In genomic region chr19:40089462-40089861, GRCh38 we compare ENCODE assay signal across 8 cellular contexts. TPM values are rescaled to one million over a fixed set of nuclear protein-coding genes. Genes with fewer than 3 reads are reported as not detected.
DNase-seq lines count a peak whose midpoint lies in the region; ATAC-seq and TF ChIP-seq lines count a peak whose summit lies in the region.

No MANE protein-coding gene starts in this region.

- no peak for TF ChIP-seq RAD21 in liver (IDR thresholded peaks at IDR 0.05)

- H3K27me3 Mint-ChIP-seq in activated naive CD4-positive, alpha-beta T cell treated with anti-CD3 and anti-CD28 coated beads, Interleukin-2, amount 10 ng/mL, durations not matched to agents 7 days and 5 days, result no peaks in the 10 kb centered on the region

- intact Hi-C loops in vagina (cut with DNase I), result no loop called here

- no peak for DNase-seq in activated naive CD4-positive, alpha-beta T cell treated with anti-CD3 and anti-CD28 coated beads, Interleukin-2, amount 10 ng/mL, durations not matched to agents 7 days and 5 days
- no peak for DNase-seq in activated naive CD4-positive, alpha-beta T cell (lab: John Stamatoyannopoulos, UW)
- DNase-seq in brain microvascular endothelial cell, result peak; percentile 6
- no peak for DNase-seq in vagina (ENCODE audit: extremely low spot score in 2 of 2)
- no peak for DNase-seq in NCI-H1092 treated with DMSO at 0.1 percent for 48 hours (lab: John Stamatoyannopoulos, UW)

- H3K4me1 ChIP-seq in liver (ENCODE audit: control insufficient read depth in 4 of 4, insufficient read depth in 4 of 4, low read length in 3 of 4) (peaks cover 2 to 12% (median 10%) of the 10 kb centered on the region in 4 donors), vagina (peaks cover 19% of the 10 kb centered on the region)

- CTCF ChIA-PET in activated naive CD4-positive, alpha-beta T cell treated with anti-CD3 and anti-CD28 coated beads, Interleukin-2, amount 10 ng/mL, durations not matched to agents 7 days and 5 days (lab: Charles Lee), result interaction anchor here (1.2 kb wide), 1 partner anchor 119 kb away, joined by 4 read pairs; no protein-coding TSS in a partner anchor

- 67% methylated on average over 4 of the region's 4 CpGs for WGBS in liver

- TF ChIP-seq CTCF in brain microvascular endothelial cell (IDR thresholded peaks at IDR 0.05; ENCODE audit: low read depth, low read length, missing control alignments) (no peak), liver (IDR thresholded peaks at IDR 0.05; ENCODE audit: low read depth, low read length, missing input control) (no peak), vagina (IDR thresholded peaks at IDR 0.05) (no peak)

- in situ Hi-C loops in brain microvascular endothelial cell (cut with HindIII; ENCODE audit: low pct_ligation_motif_present, low sequenced_read_pairs), result no loop called here

- TF ChIP-seq POLR2A in vagina (IDR thresholded peaks at IDR 0.05), result no peak

- H3K4me3 ChIP-seq in brain microvascular endothelial cell (ENCODE audit: low read depth, low read length) (peak overlapping the region; percentile 92), liver (ENCODE audit: low read depth in 1 of 3, low read length in 3 of 3) (peak overlapping the region; percentile 63 to 98 (median 93)), vagina (peak overlapping the region; percentile 66 to 93)

- H3K36me3 ChIP-seq in brain microvascular endothelial cell (replicated peaks) (no peaks in the 10 kb centered on the region), liver (ENCODE audit: control insufficient read depth in 4 of 4, insufficient read depth in 3 of 4, low read depth in 1 of 4, low read length in 3 of 4) (no peaks in the 10 kb centered on the region), vagina (peaks cover 0 to 3% of the 10 kb centered on the region in 2 donors)

- ATAC-seq in GM18511 (IDR thresholded peaks at IDR 0.05; ENCODE audit: unreplicated experiment) (no peak), HG03565 (IDR thresholded peaks at IDR 0.05; ENCODE audit: unreplicated experiment) (no peak)

- H3K27me3 ChIP-seq in brain microvascular endothelial cell (replicated peaks) (no peaks in the 10 kb centered on the region), liver (ENCODE audit: control insufficient read depth in 4 of 4, insufficient read depth in 4 of 4, low read length in 3 of 4) (no peaks in the 10 kb centered on the region), vagina (no peaks in the 10 kb centered on the region)

- peaks cover 37% of the 10 kb centered on the region for H3K36me3 Mint-ChIP-seq in activated naive CD4-positive, alpha-beta T cell treated with anti-CD3 and anti-CD28 coated beads, Interleukin-2, amount 10 ng/mL, durations not matched to agents 7 days and 5 days

- H3K27ac Mint-ChIP-seq in activated naive CD4-positive, alpha-beta T cell treated with anti-CD3 and anti-CD28 coated beads, Interleukin-2, amount 10 ng/mL, durations not matched to agents 7 days and 5 days, result peak overlapping the region; percentile 99

- H3K9me3 ChIP-seq in liver (ENCODE audit: control insufficient read depth in 4 of 4, low read length in 3 of 4) (no peaks in the 10 kb centered on the region), vagina (no peaks in the 10 kb centered on the region)

- peaks cover 7% of the 10 kb centered on the region for H3K9me3 Mint-ChIP-seq in activated naive CD4-positive, alpha-beta T cell treated with anti-CD3 and anti-CD28 coated beads, Interleukin-2, amount 10 ng/mL, durations not matched to agents 7 days and 5 days

- H3K4me1 Mint-ChIP-seq in activated naive CD4-positive, alpha-beta T cell treated with anti-CD3 and anti-CD28 coated beads, Interleukin-2, amount 10 ng/mL, durations not matched to agents 7 days and 5 days, result peaks cover 48% of the 10 kb centered on the region

- H3K27ac ChIP-seq in brain microvascular endothelial cell (no peak overlapping the region), liver (ENCODE audit: low read depth in 1 of 2, low read length in 2 of 2) (no peak overlapping the region), vagina (peak overlapping the region; percentile 74)

- peak overlapping the region; percentile 17 to 97 for H3K9ac ChIP-seq in liver (ENCODE audit: low read depth in 1 of 2, low read length in 2 of 2)

- peak overlapping the region; percentile 99 for H3K4me3 Mint-ChIP-seq in activated naive CD4-positive, alpha-beta T cell treated with anti-CD3 and anti-CD28 coated beads, Interleukin-2, amount 10 ng/mL, durations not matched to agents 7 days and 5 days

TF ChIP-seq in liver, 16 proteins besides CTCF, POLR2A, EP300 and RAD21:
- TF ChIP-seq RXRA (IDR thresholded peaks at IDR 0.05), result no peak
- TF ChIP-seq EGR1 (IDR thresholded peaks at IDR 0.05; ENCODE audit: low read depth in 2 of 2), result no peak
- no peak for TF ChIP-seq TAF1 (conservative IDR thresholded peaks at IDR 0.05)
- no peak for TF ChIP-seq FOXA1 (IDR thresholded peaks at IDR 0.05)
- no peak for TF ChIP-seq SP1 (IDR thresholded peaks at IDR 0.05)
- no peak for TF ChIP-seq GABPA (IDR thresholded peaks at IDR 0.05 in 1 of 2, conservative IDR thresholded peaks at IDR 0.05 in 1 of 2)
- no peak for TF ChIP-seq FOXA2 (IDR thresholded peaks at IDR 0.05)
- TF ChIP-seq, protein P1, sequence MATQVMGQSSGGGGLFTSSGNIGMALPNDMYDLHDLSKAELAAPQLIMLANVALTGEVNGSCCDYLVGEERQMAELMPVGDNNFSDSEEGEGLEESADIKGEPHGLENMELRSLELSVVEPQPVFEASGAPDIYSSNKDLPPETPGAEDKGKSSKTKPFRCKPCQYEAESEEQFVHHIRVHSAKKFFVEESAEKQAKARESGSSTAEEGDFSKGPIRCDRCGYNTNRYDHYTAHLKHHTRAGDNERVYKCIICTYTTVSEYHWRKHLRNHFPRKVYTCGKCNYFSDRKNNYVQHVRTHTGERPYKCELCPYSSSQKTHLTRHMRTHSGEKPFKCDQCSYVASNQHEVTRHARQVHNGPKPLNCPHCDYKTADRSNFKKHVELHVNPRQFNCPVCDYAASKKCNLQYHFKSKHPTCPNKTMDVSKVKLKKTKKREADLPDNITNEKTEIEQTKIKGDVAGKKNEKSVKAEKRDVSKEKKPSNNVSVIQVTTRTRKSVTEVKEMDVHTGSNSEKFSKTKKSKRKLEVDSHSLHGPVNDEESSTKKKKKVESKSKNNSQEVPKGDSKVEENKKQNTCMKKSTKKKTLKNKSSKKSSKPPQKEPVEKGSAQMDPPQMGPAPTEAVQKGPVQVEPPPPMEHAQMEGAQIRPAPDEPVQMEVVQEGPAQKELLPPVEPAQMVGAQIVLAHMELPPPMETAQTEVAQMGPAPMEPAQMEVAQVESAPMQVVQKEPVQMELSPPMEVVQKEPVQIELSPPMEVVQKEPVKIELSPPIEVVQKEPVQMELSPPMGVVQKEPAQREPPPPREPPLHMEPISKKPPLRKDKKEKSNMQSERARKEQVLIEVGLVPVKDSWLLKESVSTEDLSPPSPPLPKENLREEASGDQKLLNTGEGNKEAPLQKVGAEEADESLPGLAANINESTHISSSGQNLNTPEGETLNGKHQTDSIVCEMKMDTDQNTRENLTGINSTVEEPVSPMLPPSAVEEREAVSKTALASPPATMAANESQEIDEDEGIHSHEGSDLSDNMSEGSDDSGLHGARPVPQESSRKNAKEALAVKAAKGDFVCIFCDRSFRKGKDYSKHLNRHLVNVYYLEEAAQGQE (IDR thresholded peaks at IDR 0.05), result no peak
- TF ChIP-seq NR2F2 (IDR thresholded peaks at IDR 0.05), result no peak
- TF ChIP-seq, protein P2, sequence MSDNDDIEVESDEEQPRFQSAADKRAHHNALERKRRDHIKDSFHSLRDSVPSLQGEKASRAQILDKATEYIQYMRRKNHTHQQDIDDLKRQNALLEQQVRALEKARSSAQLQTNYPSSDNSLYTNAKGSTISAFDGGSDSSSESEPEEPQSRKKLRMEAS (IDR thresholded peaks at IDR 0.05), result no peak
- no peak for TF ChIP-seq JUND (IDR thresholded peaks at IDR 0.05)
- no peak for TF ChIP-seq HNF4A (conservative IDR thresholded peaks at IDR 0.05)
- TF ChIP-seq YY1 (IDR thresholded peaks at IDR 0.05), result no peak
- TF ChIP-seq, protein P3, sequence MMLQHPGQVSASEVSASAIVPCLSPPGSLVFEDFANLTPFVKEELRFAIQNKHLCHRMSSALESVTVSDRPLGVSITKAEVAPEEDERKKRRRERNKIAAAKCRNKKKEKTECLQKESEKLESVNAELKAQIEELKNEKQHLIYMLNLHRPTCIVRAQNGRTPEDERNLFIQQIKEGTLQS (IDR thresholded peaks at IDR 0.05), result no peak
- TF ChIP-seq ZBTB33 (IDR thresholded peaks at IDR 0.05), result no peak
- no peak for TF ChIP-seq HNF4G (IDR thresholded peaks at IDR 0.05)

RNA-seq across cellular contexts. Expression of gene ZNF780A, which starts 1.3 kb away (rescaled TPM):
- total RNA-seq in liver, result 10 to 100 TPM; 11.7 to 18.7 TPM
- 10 to 100 TPM; 10.9 to 16.3 TPM for polyA plus RNA-seq in liver
- 18.7 TPM for total RNA-seq in vagina

RNA-seq across cellular contexts. Expression of gene ZNF780B, which starts 33.4 kb away (rescaled TPM):
- total RNA-seq in liver (10 to 100 TPM in 1 of 2 donors, 1 to 10 TPM in 1; 7.8 to 18.0 TPM), vagina (12.0 TPM)
- 1 to 10 TPM; 1.4 to 3.8 TPM for polyA plus RNA-seq in liver
